ENCODE assay signal across 11 cellular contexts in genomic region chr9:104092192-104092591, GRCh38. TPM values are rescaled to one million over a fixed set of nuclear protein-coding genes. Genes with fewer than 3 reads are reported as not detected.
A peak's percentile ranks its signal among the peaks of the same experiment; 100 is the strongest.
DNase-seq lines count a peak whose midpoint lies in the region; TF ChIP-seq lines count a peak whose summit lies in the region.
"Had no signal": no experiment of that assay in that cellular context is flagged by ENCODE, and none has a peak within 500 bp of the region (broad histone marks: within the 10 kb centered on the region; RNA-seq: fewer than 3 reads in every experiment).

No MANE protein-coding gene starts in this region.

- 48% methylated on average over 2 of the region's 2 CpGs for WGBS in hepatocyte (ENCODE audit: low lambda C conversion rate, missing lambda C conversion rate)

- no peak overlapping the region for H3K27ac ChIP-seq in OCI-LY7 (ENCODE audit: low read depth, low read length, poor library complexity, severe bottlenecking)
- H3K27ac ChIP-seq in hepatocyte, result peak overlapping the region; percentile 93
- peak overlapping the region; percentile 91 to 92 for H3K27ac ChIP-seq in tibial artery

- H3K9me2 ChIP-seq in OCI-LY7 (ENCODE audit: insufficient read depth, low read length) (no peaks in the 10 kb centered on the region), hepatocyte (replicated peaks; ENCODE audit: insufficient read depth) (no peaks in the 10 kb centered on the region)

- H3K36me3 Mint-ChIP-seq in activated naive CD4-positive, alpha-beta T cell treated with anti-CD3 and anti-CD28 coated beads, Interleukin-2, amount 50 U/mL, for 24 hours, result peaks cover 1% of the 10 kb centered on the region
- H3K36me3 Mint-ChIP-seq: IgD-negative memory B cell; stimulated activated memory B cell treated with anti-CD40 and anti-IgM and Interleukin-4, amounts not matched to agents 10 μg/mL and 1 μg/mL and 100 μg/mL, for 72 hours had no signal

- H3K27ac Mint-ChIP-seq in activated naive CD4-positive, alpha-beta T cell treated with anti-CD3 and anti-CD28 coated beads, Interleukin-2, amount 50 U/mL, for 24 hours, result peak overlapping the region; percentile 63
- H3K27ac Mint-ChIP-seq: IgD-negative memory B cell; stimulated activated memory B cell treated with anti-CD40 and anti-IgM and Interleukin-4, amounts not matched to agents 10 μg/mL and 1 μg/mL and 100 μg/mL, for 72 hours had no signal

- no peaks in the 10 kb centered on the region; the same call in 1 of the 2 replicates for H4K20me1 ChIP-seq in OCI-LY7 (ENCODE audit: insufficient read depth, low read length)
- no peaks in the 10 kb centered on the region for H4K20me1 ChIP-seq in hepatocyte (ENCODE audit: insufficient read depth, poor library complexity, severe bottlenecking)

- H3K27me3 ChIP-seq in hepatocyte (no peaks in the 10 kb centered on the region), tibial artery (no peaks in the 10 kb centered on the region)

- H3K4me3 ChIP-seq in OCI-LY7 (ENCODE audit: low read depth, low read length, poor library complexity, severe bottlenecking) (peak overlapping the region; percentile 85), hepatocyte (no peak overlapping the region), tibial artery (no peak overlapping the region)

- H3K4me1 ChIP-seq in OCI-LY7 (ENCODE audit: insufficient read depth, low read length, poor library complexity, severe bottlenecking) (peaks cover 48% of the 10 kb centered on the region), hepatocyte (ENCODE audit: insufficient read depth) (peaks cover 9% of the 10 kb centered on the region), tibial artery (peaks cover 0 to 27% (median 15%) of the 10 kb centered on the region in 4 donors)

- H3K36me3 ChIP-seq in OCI-LY7 (ENCODE audit: insufficient read depth, low read length) (peaks cover 17% of the 10 kb centered on the region), hepatocyte (replicated peaks; ENCODE audit: insufficient read depth, low read depth) (no peaks in the 10 kb centered on the region), tibial artery (no peaks in the 10 kb centered on the region)

- no peaks in the 10 kb centered on the region for H3K9me3 Mint-ChIP-seq in activated naive CD4-positive, alpha-beta T cell treated with anti-CD3 and anti-CD28 coated beads, Interleukin-2, amount 50 U/mL, for 24 hours
- H3K9me3 Mint-ChIP-seq: IgD-negative memory B cell; stimulated activated memory B cell treated with anti-CD40 and anti-IgM and Interleukin-4, amounts not matched to agents 10 μg/mL and 1 μg/mL and 100 μg/mL, for 72 hours had no signal

- TF ChIP-seq CTCF in OCI-LY7 (conservative IDR thresholded peaks at IDR 0.05; ENCODE audit: low read length) (no peak), hepatocyte (IDR thresholded peaks at IDR 0.05; ENCODE audit: poor library complexity) (no peak), tibial artery (IDR thresholded peaks at IDR 0.05) (no peak)

- H3K79me2 ChIP-seq in OCI-LY7 (ENCODE audit: insufficient read depth, low read depth, low read length) (peaks cover 45% of the 10 kb centered on the region), hepatocyte (peaks cover 14% of the 10 kb centered on the region)

- H3K27me3 Mint-ChIP-seq in activated naive CD4-positive, alpha-beta T cell treated with anti-CD3 and anti-CD28 coated beads, Interleukin-2, amount 50 U/mL, for 24 hours, result no peaks in the 10 kb centered on the region

- no peak overlapping the region for H2AFZ ChIP-seq in OCI-LY7 (ENCODE audit: low read length)
- H2AFZ ChIP-seq in hepatocyte, result peak overlapping the region; percentile 72

- CTCF ChIA-PET in OCI-LY7 (lab: Charles Lee; ENCODE audit: unreplicated experiment), result no interaction called here

- H3K4me2 ChIP-seq in OCI-LY7 (ENCODE audit: low read length) (peak overlapping the region; percentile 72), hepatocyte (peak overlapping the region; percentile 84)

- H3K9me3 ChIP-seq in OCI-LY7 (ENCODE audit: low read length) (no peaks in the 10 kb centered on the region), hepatocyte (ENCODE audit: low read depth) (no peaks in the 10 kb centered on the region), tibial artery (no peaks in the 10 kb centered on the region)

- POLR2A ChIA-PET in OCI-LY7 (lab: Charles Lee), result interaction anchor here (1.5 kb wide), 1 partner anchor 27 kb away, joined by 3 read pairs; no protein-coding TSS in a partner anchor

- no peak for DNase-seq in activated naive CD4-positive, alpha-beta T cell treated with Interleukin-2 at 50 U/mL for 16 hours
- DNase-seq in OCI-LY7 (ENCODE audit: low spot score), result no peak
- no peak for DNase-seq in hepatocyte (ENCODE audit: low spot score)
- no peak for DNase-seq in tibial artery
- DNase-seq in NCI-H2107 (lab: John Stamatoyannopoulos, UW), result no peak
- no peak for DNase-seq in COLO668 (lab: John Stamatoyannopoulos, UW; ENCODE audit: unreplicated experiment)
- DNase-seq in inferior parietal cortex (ENCODE audit: extremely low spot score), result no peak
- DNase-seq: GOT3 had no signal

- BruUV-seq in OCI-LY7 (replicated peaks; lab: Mats Ljungman, UMichigan), result no TSS peak

- peaks cover 42% of the 10 kb centered on the region for H3K4me1 Mint-ChIP-seq in activated naive CD4-positive, alpha-beta T cell treated with anti-CD3 and anti-CD28 coated beads, Interleukin-2, amount 50 U/mL, for 24 hours

- peak overlapping the region; percentile 53 for H3K4me3 Mint-ChIP-seq in activated naive CD4-positive, alpha-beta T cell treated with anti-CD3 and anti-CD28 coated beads, Interleukin-2, amount 50 U/mL, for 24 hours

- intact Hi-C loops in OCI-LY7 (cut with micrococcal nuclease; ENCODE audit: unreplicated experiment) (loop anchor here (5.0 kb wide), 1 partner anchor 655 kb away; the partner anchor contains the start of gene NIPSNAP3A), tibial artery (cut with DNase I; ENCODE audit: low total_unique reads) (loop anchor here (10.0 kb wide), 1 partner anchor 653 kb away; the partner anchor contains the start of gene NIPSNAP3A)

RNA-seq across cellular contexts. Expression of gene SMC2, which starts 1.9 kb away (rescaled TPM):
- 56.4 and 76.6 TPM in 2 replicates for total RNA-seq in OCI-LY7 (2014; rRNA removed; shearing (Covaris generic))
- total RNA-seq in OCI-LY7 (2022) (87.4 and 89.3 TPM in 2 replicates), hepatocyte (11.8 and 12.0 TPM in 2 replicates)
- polyA plus RNA-seq in hepatocyte, result 11.5 and 16.6 TPM in 2 replicates
